In the genomic region with DNA sequence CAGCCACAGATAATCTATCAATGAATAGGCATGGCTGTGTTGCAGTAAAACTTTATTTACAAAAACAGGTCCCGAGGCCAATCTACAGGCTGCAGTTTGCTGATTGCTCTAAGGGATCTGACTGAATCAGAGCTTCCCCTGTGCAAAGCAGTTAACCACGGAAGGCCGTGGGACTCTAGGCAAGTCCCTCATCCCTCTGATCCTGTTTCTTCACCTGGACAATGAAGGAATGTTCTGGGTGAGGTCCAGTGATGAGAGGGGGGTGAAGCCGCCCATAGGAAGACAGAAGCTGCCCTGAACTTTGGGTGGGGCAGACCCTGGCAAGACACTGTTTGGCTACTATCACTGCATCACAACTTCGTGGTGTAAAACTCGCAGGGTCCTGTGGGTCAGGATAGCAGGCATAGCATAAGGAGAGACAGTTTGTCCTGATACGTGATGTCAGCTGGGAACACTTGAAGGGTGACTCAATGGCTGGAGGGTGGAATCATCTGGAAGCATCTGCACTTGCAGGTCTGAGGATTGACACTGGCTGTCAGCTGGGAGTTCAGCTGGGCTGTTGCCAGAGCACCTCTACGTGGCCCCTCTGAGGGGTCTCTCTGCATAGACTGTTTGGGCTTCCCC, we compare ENCODE assay signal across 18 cellular contexts. TPM values are rescaled to one million over a fixed set of nuclear protein-coding genes. Genes with fewer than 3 reads are reported as not detected.
DNase-seq lines count a peak whose midpoint lies in the region; ATAC-seq and TF ChIP-seq lines count a peak whose summit lies in the region.
"Had no signal": no experiment of that assay in that cellular context is flagged by ENCODE, and none has a peak within 500 bp of the region (broad histone marks: within the 10 kb centered on the region; RNA-seq: fewer than 3 reads in every experiment).

No MANE protein-coding gene starts in this region.

- H3K27me3 Mint-ChIP-seq in dendritic cell treated with granulocyte-macrophage colony-stimulating factor and Interleukin-4, amounts not matched to agents 40 ng/mL and 50 ng/mL, for 4 days: peaks cover 3% of the 10 kb centered on the region
- H3K27me3 Mint-ChIP-seq in neural crest cell (ENCODE audit: low read depth): peaks cover 4% of the 10 kb centered on the region
- H3K27me3 Mint-ChIP-seq: activated CD4-positive, alpha-beta memory T cell treated with anti-CD3 and anti-CD28 coated beads for 36 hours had no signal

- H3K4me1 Mint-ChIP-seq in dendritic cell treated with granulocyte-macrophage colony-stimulating factor and Interleukin-4, amounts not matched to agents 40 ng/mL and 50 ng/mL, for 4 days (ENCODE audit: low read depth): peaks cover 82% of the 10 kb centered on the region
- peaks cover 6% of the 10 kb centered on the region for H3K4me1 Mint-ChIP-seq in neural crest cell

- no peak for ATAC-seq in HG03354 (IDR thresholded peaks at IDR 0.05; ENCODE audit: poor library complexity, severe bottlenecking, unreplicated experiment)
- no peak for ATAC-seq in activated naive CD4-positive, alpha-beta T cell treated with anti-CD3 and anti-CD28 coated beads, Interleukin-2, amount 50 U/mL, for 72 hours
- ATAC-seq: left colon had no signal

- H4K20me1 ChIP-seq in BLaER1: no peaks in the 10 kb centered on the region
- no peaks in the 10 kb centered on the region for H4K20me1 ChIP-seq in Karpas-422 (ENCODE audit: insufficient read depth, low read depth, low read length)

- H3K27me3 ChIP-seq in BLaER1 (no peaks in the 10 kb centered on the region), Karpas-422 (ENCODE audit: low read length) (no peaks in the 10 kb centered on the region)
- H3K27me3 ChIP-seq: hepatocyte had no signal

- H3K9ac ChIP-seq in BLaER1 (no peak overlapping the region), Karpas-422 (ENCODE audit: low read length) (no peak overlapping the region)

- peak overlapping the region; percentile 21 for H3K27ac Mint-ChIP-seq in dendritic cell treated with granulocyte-macrophage colony-stimulating factor and Interleukin-4, amounts not matched to agents 40 ng/mL and 50 ng/mL, for 4 days
- H3K27ac Mint-ChIP-seq in neural crest cell (ENCODE audit: unreplicated experiment): peak overlapping the region; percentile 65
- H3K27ac Mint-ChIP-seq in activated naive CD4-positive, alpha-beta T cell treated with anti-CD3 and anti-CD28 coated beads, Interleukin-2, amount 50 U/mL, for 72 hours: no peak overlapping the region
- H3K27ac Mint-ChIP-seq: activated CD4-positive, alpha-beta memory T cell treated with anti-CD3 and anti-CD28 coated beads for 36 hours; activated T-helper 1 cell treated with anti-CD3 and anti-CD28 coated beads, Interleukin-12 subunit alpha, Interleukin-12 subunit beta, Interleukin-2, Interleukin-4 antibody, amounts not matched to agents 30 ng/mL and 10 ng/mL and 1 ng/mL, durations not matched to agents 14 hours and 24 hours and 36 hours; stimulated activated naive CD8-positive, alpha-beta T cell treated with anti-CD3 and anti-CD28 coated beads, Interleukin-15, Interleukin-2, amounts not matched to agents 100 ng/mL and 50 ng/mL, for 24 hours had no signal

- H3K4me3 Mint-ChIP-seq in dendritic cell treated with granulocyte-macrophage colony-stimulating factor and Interleukin-4, amounts not matched to agents 40 ng/mL and 50 ng/mL, for 4 days: no peak overlapping the region
- H3K4me3 Mint-ChIP-seq in neural crest cell: no peak overlapping the region
- H3K4me3 Mint-ChIP-seq: activated CD4-positive, alpha-beta memory T cell treated with anti-CD3 and anti-CD28 coated beads for 36 hours; activated T-helper 1 cell treated with anti-CD3 and anti-CD28 coated beads, Interleukin-12 subunit alpha, Interleukin-12 subunit beta, Interleukin-2, Interleukin-4 antibody, amounts not matched to agents 30 ng/mL and 10 ng/mL and 1 ng/mL, durations not matched to agents 14 hours and 24 hours and 36 hours; stimulated activated naive CD8-positive, alpha-beta T cell treated with anti-CD3 and anti-CD28 coated beads, Interleukin-15, Interleukin-2, amounts not matched to agents 100 ng/mL and 50 ng/mL, for 24 hours had no signal

- DNase-seq in Karpas-422 (no peak), neural crest cell (ENCODE audit: low read depth, low spot score) (no peak), D341Med (ENCODE audit: low spot score) (no peak), NCI-H128 (lab: John Stamatoyannopoulos, UW; ENCODE audit: unreplicated experiment) (no peak)
- no peak for DNase-seq in activated naive CD4-positive, alpha-beta T cell treated with anti-CD3 and anti-CD28 coated beads, Interleukin-2, amount 50 U/mL, for 72 hours (ENCODE audit: low spot score in 2 of 2)
- DNase-seq: activated CD4-positive, alpha-beta memory T cell treated with anti-CD3 and anti-CD28 coated beads for 36 hours; amniotic stem cell; left colon; NCI-H2029 treated with DMSO at 0.1 percent for 48 hours; NCI-H526 treated with DMSO at 0.1 percent for 48 hours; stimulated activated CD4-positive, alpha-beta T cell treated with anti-CD3 and anti-CD28 coated beads, Interleukin-12 subunit alpha, Interleukin-12 subunit beta, amount 100 ng/mL, for 4 hours had no signal

- no peaks in the 10 kb centered on the region for H3K79me2 ChIP-seq in Karpas-422 (ENCODE audit: low read length)
- H3K79me2 ChIP-seq: hepatocyte had no signal

- H3K9me3 ChIP-seq in BLaER1: no peaks in the 10 kb centered on the region
- no peaks in the 10 kb centered on the region for H3K9me3 ChIP-seq in Karpas-422 (ENCODE audit: low read length)

- H3K9me2 ChIP-seq in Karpas-422 (replicated peaks; ENCODE audit: insufficient read depth, low read length): no peaks in the 10 kb centered on the region

- no peaks in the 10 kb centered on the region for H3K36me3 ChIP-seq in BLaER1
- H3K36me3 ChIP-seq in Karpas-422 (ENCODE audit: insufficient read depth, low read length): no peaks in the 10 kb centered on the region

- H3K4me3 ChIP-seq in BLaER1 (no peak overlapping the region), Karpas-422 (ENCODE audit: low read length) (no peak overlapping the region)
- H3K4me3 ChIP-seq: hepatocyte had no signal

- H3K36me3 Mint-ChIP-seq in dendritic cell treated with granulocyte-macrophage colony-stimulating factor and Interleukin-4, amounts not matched to agents 40 ng/mL and 50 ng/mL, for 4 days (ENCODE audit: low read depth): no peaks in the 10 kb centered on the region
- H3K36me3 Mint-ChIP-seq in neural crest cell (ENCODE audit: low read depth): no peaks in the 10 kb centered on the region
- no peaks in the 10 kb centered on the region for H3K36me3 Mint-ChIP-seq in activated naive CD4-positive, alpha-beta T cell treated with anti-CD3 and anti-CD28 coated beads, Interleukin-2, amount 50 U/mL, for 72 hours
- H3K36me3 Mint-ChIP-seq: activated CD4-positive, alpha-beta memory T cell treated with anti-CD3 and anti-CD28 coated beads for 36 hours had no signal

- intact Hi-C loops in dendritic cell treated with granulocyte-macrophage colony-stimulating factor and Interleukin-4, amounts not matched to agents 40 ng/mL and 50 ng/mL, for 4 days (cut with micrococcal nuclease): no loop called here

- peaks cover 22% of the 10 kb centered on the region for H3K4me1 ChIP-seq in BLaER1
- H3K4me1 ChIP-seq in Karpas-422 (ENCODE audit: low read length): peaks cover 45% of the 10 kb centered on the region

- no peak for TF ChIP-seq CTCF in neural crest cell (conservative IDR thresholded peaks at IDR 0.05)

- H3K4me2 ChIP-seq in BLaER1: 0 out of 2 replicates have a peak overlapping the region, but pooled peaks have one; percentile 3
- H3K4me2 ChIP-seq in Karpas-422 (ENCODE audit: low read depth, low read length, poor library complexity, severe bottlenecking): peak overlapping the region; percentile 38
- H3K4me2 ChIP-seq: hepatocyte had no signal

- peaks cover 6% of the 10 kb centered on the region for H3K9me3 Mint-ChIP-seq in dendritic cell treated with granulocyte-macrophage colony-stimulating factor and Interleukin-4, amounts not matched to agents 40 ng/mL and 50 ng/mL, for 4 days
- H3K9me3 Mint-ChIP-seq in neural crest cell: peaks cover 4% of the 10 kb centered on the region
- peaks cover 0 to 7% of the 10 kb centered on the region in 2 donors for H3K9me3 Mint-ChIP-seq in activated naive CD4-positive, alpha-beta T cell treated with anti-CD3 and anti-CD28 coated beads, Interleukin-2, amount 50 U/mL, for 72 hours
- H3K9me3 Mint-ChIP-seq: activated CD4-positive, alpha-beta memory T cell treated with anti-CD3 and anti-CD28 coated beads for 36 hours had no signal

- H2AFZ ChIP-seq in Karpas-422 (ENCODE audit: low read length): no peak overlapping the region
- H2AFZ ChIP-seq: hepatocyte had no signal

- no peak overlapping the region for H3K27ac ChIP-seq in BLaER1
- no peak overlapping the region for H3K27ac ChIP-seq in Karpas-422 (ENCODE audit: low read length)
- H3K27ac ChIP-seq: hepatocyte, VCaP had no signal

RNA-seq across cellular contexts. Expression of a gene that starts 33.3 kb away (rescaled TPM):
- total RNA-seq in Karpas-422 (2014; rRNA removed; shearing (Covaris generic); ENCODE audit: low replicate concordance): 0.11 and 0.15 TPM in 2 replicates
- total RNA-seq in neural crest cell: 1.2 and 1.4 TPM in 2 replicates
- total RNA-seq in activated naive CD4-positive, alpha-beta T cell treated with anti-CD3 and anti-CD28 coated beads, Interleukin-2, amount 50 U/mL, for 72 hours: under 1 TPM in 1 of 2 donors, not detected in 1; 0.10 TPM
- total RNA-seq: activated CD4-positive, alpha-beta memory T cell treated with anti-CD3 and anti-CD28 coated beads for 36 hours; activated T-helper 1 cell treated with anti-CD3 and anti-CD28 coated beads, Interleukin-12 subunit alpha, Interleukin-12 subunit beta, Interleukin-2, Interleukin-4 antibody, amounts not matched to agents 30 ng/mL and 10 ng/mL and 1 ng/mL, durations not matched to agents 14 hours and 24 hours and 36 hours had no signal

Comparison
In these comparisons a context has a peak if more than half of its experiments do, and no peak if none do; other contexts are left out.
1. H3K27ac Mint-ChIP-seq: peak in dendritic cell treated with granulocyte-macrophage colony-stimulating factor and Interleukin-4, amounts not matched to agents 40 ng/mL and 50 ng/mL, for 4 days (single experiment) and neural crest cell (single experiment); none in activated naive CD4-positive, alpha-beta T cell treated with anti-CD3 and anti-CD28 coated beads, Interleukin-2, amount 50 U/mL, for 72 hours (0 of 2).